In genomic region chr7:8155836-8156235, GRCh38 we compare ENCODE assay signal across 13 cellular contexts.
"Had no signal": no experiment of that assay in that cellular context is flagged by ENCODE, and none has a peak within 500 bp of the region (broad histone marks: within the 10 kb centered on the region; RNA-seq: fewer than 3 reads in every experiment).

No MANE protein-coding gene starts in this region.

- DNase-seq: activated CD4-positive, CD25-positive, alpha-beta regulatory T cell treated with anti-CD3 and anti-CD28 coated beads, Interleukin-2, amount 50 U/mL, for 72 hours; activated naive CD8-positive, alpha-beta T cell treated with anti-CD3 and anti-CD28 coated beads, Interleukin-2, amount 10 ng/mL, durations not matched to agents 7 days and 5 days; endodermal cell; heart right ventricle; left cardiac atrium; nephron progenitor cell; occipital lobe; stimulated activated CD4-positive, alpha-beta T cell treated with anti-CD3 and anti-CD28 coated beads, Interleukin-4, amount 100 ng/mL, for 4 hours; stimulated activated CD8-positive, alpha-beta memory T cell treated with anti-CD3 and anti-CD28 coated beads, Interleukin-4, amount 100 ng/mL, for 48 hours; stimulated activated naive CD4-positive, alpha-beta T cell treated with Interleukin-2 at 50 U/mL for 16 hours; trophoblast cell had no signal

- H3K27ac Mint-ChIP-seq: activated naive CD8-positive, alpha-beta T cell treated with anti-CD3 and anti-CD28 coated beads, Interleukin-2, amount 10 ng/mL, durations not matched to agents 7 days and 5 days; activated T-helper 1 cell treated with anti-CD3 and anti-CD28 coated beads, Interleukin-12 subunit alpha, Interleukin-12 subunit beta, Interleukin-2, Interleukin-4 antibody, amounts not matched to agents 30 ng/mL and 10 ng/mL and 1 ng/mL, durations not matched to agents 14 hours and 24 hours and 36 hours; endodermal cell; mesothelial cell of epicardium; nephron progenitor cell had no signal

- H3K9me3 Mint-ChIP-seq: nephron progenitor cell had no signal

- H3K4me1 Mint-ChIP-seq: mesothelial cell of epicardium had no signal

- H3K4me3 Mint-ChIP-seq: activated naive CD8-positive, alpha-beta T cell treated with anti-CD3 and anti-CD28 coated beads, Interleukin-2, amount 10 ng/mL, durations not matched to agents 7 days and 5 days; activated T-helper 1 cell treated with anti-CD3 and anti-CD28 coated beads, Interleukin-12 subunit alpha, Interleukin-12 subunit beta, Interleukin-2, Interleukin-4 antibody, amounts not matched to agents 30 ng/mL and 10 ng/mL and 1 ng/mL, durations not matched to agents 14 hours and 24 hours and 36 hours; endodermal cell; mesothelial cell of epicardium; nephron progenitor cell had no signal
